Comparison of ENCODE assay signal across 17 cellular contexts in genomic region chr9:116020146-116020545, GRCh38.
A peak's percentile ranks its signal among the peaks of the same experiment; 100 is the strongest.
DNase-seq lines count a peak whose midpoint lies in the region; ATAC-seq and TF ChIP-seq lines count a peak whose summit lies in the region.
"Had no signal": no experiment of that assay in that cellular context is flagged by ENCODE, and none has a peak within 500 bp of the region (broad histone marks: within the 10 kb centered on the region; RNA-seq: fewer than 3 reads in every experiment).

No MANE protein-coding gene starts in this region.

- POLR2A ChIA-PET in Caco-2 (lab: Charles Lee) = no interaction called here

- ATAC-seq in GM19395 (IDR thresholded peaks at IDR 0.05; ENCODE audit: unreplicated experiment) = no peak
- ATAC-seq: HepG2 had no signal

- BruUV-seq in Caco-2 (replicated peaks; lab: Mats Ljungman, UMichigan) = no TSS peak

- no peaks in the 10 kb centered on the region for H3K27me3 ChIP-seq in Caco-2 (replicated peaks; ENCODE audit: control insufficient read depth, insufficient read depth, low read length)

- peaks cover 6% of the 10 kb centered on the region for H3K4me1 Mint-ChIP-seq in Caco-2 (ENCODE audit: low read depth, unreplicated experiment)
- H3K4me1 Mint-ChIP-seq: B cell had no signal

- H3K4me3 Mint-ChIP-seq in Caco-2 (ENCODE audit: unreplicated experiment) = no peak overlapping the region
- H3K4me3 Mint-ChIP-seq: B cell; CD4-positive, alpha-beta T cell had no signal

- peaks cover 5% of the 10 kb centered on the region for H3K27me3 Mint-ChIP-seq in Caco-2 (ENCODE audit: insufficient read depth, unreplicated experiment)
- H3K27me3 Mint-ChIP-seq: B cell; CD4-positive, alpha-beta T cell had no signal

- no peaks in the 10 kb centered on the region for H3K9me3 ChIP-seq in Caco-2
- H3K9me3 ChIP-seq: HAP-1 had no signal

- CTCF ChIA-PET in Caco-2 (lab: Charles Lee) = no interaction called here

- no peaks in the 10 kb centered on the region for H3K36me3 Mint-ChIP-seq in Caco-2 (ENCODE audit: insufficient read depth, unreplicated experiment)

- no peaks in the 10 kb centered on the region for H3K36me3 ChIP-seq in Caco-2 (ENCODE audit: control insufficient read depth, insufficient read depth, low read length)
- H3K36me3 ChIP-seq: HAP-1 had no signal

- H3K4me3 ChIP-seq in fibroblast of mammary gland (ENCODE audit: control insufficient read depth, low read depth, low read length) (no peak overlapping the region), Caco-2 (ENCODE audit: low read depth, low read length) (no peak overlapping the region)
- H3K4me3 ChIP-seq: HAP-1 had no signal

- no peak overlapping the region for H3K27ac Mint-ChIP-seq in Caco-2 (ENCODE audit: unreplicated experiment)
- H3K27ac Mint-ChIP-seq: B cell; CD4-positive, alpha-beta T cell had no signal

- H3K4me1 ChIP-seq in Caco-2 = no peaks in the 10 kb centered on the region
- H3K4me1 ChIP-seq: HAP-1 had no signal

- DNase-seq in EL (peak; percentile 18), OCI-M1 (lab: John Stamatoyannopoulos, UW) (peak; percentile 19), fibroblast of mammary gland (ENCODE audit: low read depth) (peak; percentile 57), renal cortical epithelial cell (ENCODE audit: low read depth) (peak; percentile 5), Caco-2 (no peak), ecto neural progenitor cell (ENCODE audit: low spot score) (no peak), SKM-1 treated with dmso at 0.1 percent for 144 hours (lab: John Stamatoyannopoulos, UW; ENCODE audit: unreplicated experiment) (no peak)
- DNase-seq: ACHN; C1 segment of cervical spinal cord; CD4-positive, alpha-beta T cell; DMS79; GDM1; GOT3 had no signal

- no peaks in the 10 kb centered on the region for H3K9me3 Mint-ChIP-seq in Caco-2 (ENCODE audit: unreplicated experiment)

- TF ChIP-seq CTCF in fibroblast of mammary gland (conservative IDR thresholded peaks at IDR 0.05; ENCODE audit: control insufficient read depth, insufficient read depth, low read depth, low read length) (no peak), Caco-2 (IDR thresholded peaks at IDR 0.05; ENCODE audit: insufficient read depth in 1 of 2, low read depth in 1 of 2, low read length in 1 of 2, severe bottlenecking in 1 of 2, unreplicated experiment in 1 of 2) (no peak)

- intact Hi-C loops in Caco-2 (cut with micrococcal nuclease; ENCODE audit: unreplicated experiment) = no loop called here

Comparison
In these comparisons a context has a peak if more than half of its experiments do, and no peak if none do; other contexts are left out.
1. DNase-seq: peak in EL (single experiment), OCI-M1 (single experiment), fibroblast of mammary gland (single experiment) and renal cortical epithelial cell (single experiment); none in Caco-2 (0 of 2), ecto neural progenitor cell (single experiment) and SKM-1 treated with dmso at 0.1 percent for 144 hours (single experiment).